12 cellular contexts compared by ENCODE assay signal in genomic region chr10:75397571-75397921, GRCh38. TPM values are rescaled to one million over a fixed set of nuclear protein-coding genes. Genes with fewer than 3 reads are reported as not detected.
DNase-seq lines count a peak whose midpoint lies in the region; ATAC-seq and TF ChIP-seq lines count a peak whose summit lies in the region.
"Had no signal": no experiment of that assay in that cellular context is flagged by ENCODE, and none has a peak within 500 bp of the region (broad histone marks: within the 10 kb centered on the region; RNA-seq: fewer than 3 reads in every experiment).

No MANE protein-coding gene starts in this region.

- intact Hi-C loops in PC-3 (cut with micrococcal nuclease): loop anchor here (2.0 to 5.0 kb wide), 2 partner anchors 163 to 210 kb away; partner anchors contain the start of gene COMTD1

- TF ChIP-seq EP300 in tibial nerve (IDR thresholded peaks at IDR 0.05): no peak

- 3 to 15% methylated on average over 5 to 9 of the region's 16 CpGs for WGBS in mesodermal cell (ENCODE audit: insufficient coverage in 2 of 2), 2 experiments
- WGBS in tibial nerve, 2 donors: 54 to 66% methylated on average over 16 of the region's 16 CpGs

- BruUV-seq in PC-3 (replicated peaks; lab: Mats Ljungman, UMichigan): no TSS peak

- H2AFZ ChIP-seq in PC-3 (ENCODE audit: low read length): peak overlapping the region; percentile 2; the same call in 1 of the 2 replicates

- TF ChIP-seq CTCF in PC-3 (conservative IDR thresholded peaks at IDR 0.05; ENCODE audit: low read depth, low read length) (no peak), epithelial cell of proximal tubule (conservative IDR thresholded peaks at IDR 0.05; ENCODE audit: low read depth, low read length) (no peak), tibial nerve (IDR thresholded peaks at IDR 0.05) (no peak), GM10266 (IDR thresholded peaks at IDR 0.05; ENCODE audit: control insufficient read depth, insufficient read depth, low read depth, missing control alignments) (no peak)

- H3K9me2 ChIP-seq in PC-3 (replicated peaks; ENCODE audit: low read length): no peaks in the 10 kb centered on the region

- POLR2A ChIA-PET in PC-3 (lab: Charles Lee; ENCODE audit: unreplicated experiment): no interaction called here
- POLR2A ChIA-PET in HEK293T (lab: Yijun Ruan, JAX): interaction anchor here (1.1 to 12.0 kb wide), 7 partner anchors 17 to 200 kb away, joined by 3 to 178 read pairs (median 101); no protein-coding TSS in a partner anchor

- no peaks in the 10 kb centered on the region for H3F3A ChIP-seq in PC-3 (ENCODE audit: low read length, unreplicated experiment)

- H3K9me3 ChIP-seq in PC-3 (ENCODE audit: low read length) (no peaks in the 10 kb centered on the region), mesodermal cell (ENCODE audit: control insufficient read depth, low read length) (no peaks in the 10 kb centered on the region), tibial nerve (no peaks in the 10 kb centered on the region)

- peaks cover 22% of the 10 kb centered on the region for H4K20me1 ChIP-seq in PC-3 (ENCODE audit: low read length)

- H3K36me3 ChIP-seq in PC-3 (ENCODE audit: low read depth, low read length): no peaks in the 10 kb centered on the region
- peaks cover 10% of the 10 kb centered on the region for H3K36me3 ChIP-seq in mesodermal cell (ENCODE audit: control insufficient read depth, insufficient read depth, low read length)
- peaks cover 0 to 23% (median 0%) of the 10 kb centered on the region in 3 donors for H3K36me3 ChIP-seq in tibial nerve

- CTCF ChIA-PET in PC-3 (lab: Charles Lee) (interaction anchor here (0.7 kb wide), 2 partner anchors 906 to 915 kb away, joined by 3 to 4 read pairs; no protein-coding TSS in a partner anchor), HEK293T (lab: Yijun Ruan, JAX) (no interaction called here)

- H3K27ac ChIP-seq in PC-3 (ENCODE audit: low read length) (peak overlapping the region; percentile 41), mesodermal cell (ENCODE audit: low read depth, low read length, severe bottlenecking) (peak overlapping the region; percentile 75), tibial nerve (peak overlapping the region; percentile 83 to 97 (median 94))

- H3K27me3 ChIP-seq in PC-3 (ENCODE audit: low read length): peaks cover 77% of the 10 kb centered on the region
- H3K27me3 ChIP-seq in tibial nerve: peaks cover 0 to 8% of the 10 kb centered on the region in 2 donors

- ATAC-seq in PC-3: no peak
- ATAC-seq: stimulated activated effector memory CD8-positive, alpha-beta T cell treated with anti-CD3 and anti-CD28 coated beads, Interleukin-12 subunit alpha, Interleukin-12 subunit beta, amount 100 ng/mL, for 72 hours had no signal

- peak overlapping the region; percentile 84 for H3K4me2 ChIP-seq in PC-3 (ENCODE audit: low read length)

- H3K4me3 ChIP-seq in PC-3 (ENCODE audit: low read length) (peak overlapping the region; percentile 79), epithelial cell of proximal tubule (ENCODE audit: low read depth, low read length) (peak overlapping the region; percentile 99), mesodermal cell (ENCODE audit: extremely low read depth, insufficient read depth, low read length, poor library complexity, severe bottlenecking) (peak overlapping the region; percentile 44), tibial nerve (peak overlapping the region; percentile 23 to 50 (median 40))

- H3K9ac ChIP-seq in PC-3 (ENCODE audit: low read length): peak overlapping the region; percentile 80

- H3K4me1 ChIP-seq in PC-3 (ENCODE audit: insufficient read depth, low read length) (peaks cover 6% of the 10 kb centered on the region; the same call in 1 of the 2 replicates), mesodermal cell (ENCODE audit: control insufficient read depth, insufficient read depth, low read length, poor library complexity, severe bottlenecking) (peaks cover 8% of the 10 kb centered on the region), tibial nerve (peaks cover 0 to 44% (median 0%) of the 10 kb centered on the region in 4 donors)

- H3K79me2 ChIP-seq in PC-3 (ENCODE audit: low read length): peaks cover 60% of the 10 kb centered on the region

- no peak for TF ChIP-seq POLR2A in tibial nerve (IDR thresholded peaks at IDR 0.05)

- DNase-seq in PC-3 (peak; percentile 69), epithelial cell of proximal tubule (ENCODE audit: low read depth) (no peak), tibial nerve (ENCODE audit: low spot score in 2 of 2) (no peak), GM10266 (ENCODE audit: extremely low spot score) (no peak), OCI-M2 (lab: John Stamatoyannopoulos, UW; ENCODE audit: unreplicated experiment) (no peak), globus pallidus (ENCODE audit: low spot score) (no peak), HEK293T (ENCODE audit: extremely low spot score) (no peak)
- DNase-seq: activated T-cell treated with anti-CD3 and anti-CD28 coated beads, Interleukin-2, amount 50 U/mL, for 1 hour; erythroblast had no signal

TF ChIP-seq in HEK293T, 16 proteins besides CTCF, POLR2A, EP300 and RAD21:
- no peak for TF ChIP-seq PKNOX1 (IDR thresholded peaks at IDR 0.05)
- TF ChIP-seq FOXK2 (IDR thresholded peaks at IDR 0.05): no peak
- TF ChIP-seq FOXM1 (IDR thresholded peaks at IDR 0.05; ENCODE audit: borderline replicate concordance): no peak
- no peak for TF ChIP-seq HDGF (IDR thresholded peaks at IDR 0.05; ENCODE audit: borderline replicate concordance)

RNA-seq across cellular contexts. Expression of gene ZNF503, which starts 4.0 kb away (rescaled TPM):
- total RNA-seq in PC-3 (2014; rRNA removed) (42.3 and 72.1 TPM in 2 replicates), epithelial cell of proximal tubule (8.5 and 9.6 TPM in 2 replicates), tibial nerve (10 to 100 TPM in 3 of 4 donors, 1 to 10 TPM in 1; 9.9 to 15.9 (median 12.0) TPM)
- polyA plus RNA-seq in mesodermal cell (2013, experiment 1 of 2): 35.4 TPM
- polyA plus RNA-seq in mesodermal cell (2013, experiment 2 of 2): 35.7 TPM
- total RNA-seq: T-helper 1 cell treated with Interleukin-12 subunit alpha and Interleukin-12 subunit beta and Interleukin-4 antibody, amounts not matched to agents 30 ng/mL and 1 ng/mL, for 36 hours had no signal

RNA-seq across cellular contexts. Expression of gene LRMDA, which starts 33.9 kb away (rescaled TPM):
- total RNA-seq in PC-3 (2014; rRNA removed) (1.2 and 3.6 TPM in 2 replicates), epithelial cell of proximal tubule (0.75 and 7.2 TPM in 2 replicates), tibial nerve (10 to 100 TPM in 3 of 4 donors, 1 to 10 TPM in 1; 9.8 to 18.6 (median 15.8) TPM)
- polyA plus RNA-seq in mesodermal cell (2013, experiment 1 of 2): 1.4 TPM
- polyA plus RNA-seq in mesodermal cell (2013, experiment 2 of 2): 2.9 TPM
- total RNA-seq: T-helper 1 cell treated with Interleukin-12 subunit alpha and Interleukin-12 subunit beta and Interleukin-4 antibody, amounts not matched to agents 30 ng/mL and 1 ng/mL, for 36 hours had no signal

Comparison
In these comparisons a context has a peak if more than half of its experiments do, and no peak if none do; other contexts are left out.
1. H3K27ac ChIP-seq: peak in every context shown above with its lines; median percentile 94 in tibial nerve; 75 in mesodermal cell; 41 in PC-3.
2. H3K4me3 ChIP-seq: peak in every context shown above with its lines; median percentile 99 in epithelial cell of proximal tubule; 79 in PC-3; 44 in mesodermal cell; 40 in tibial nerve.